Comparison of ENCODE assay signal across 11 cellular contexts in the genomic region with DNA sequence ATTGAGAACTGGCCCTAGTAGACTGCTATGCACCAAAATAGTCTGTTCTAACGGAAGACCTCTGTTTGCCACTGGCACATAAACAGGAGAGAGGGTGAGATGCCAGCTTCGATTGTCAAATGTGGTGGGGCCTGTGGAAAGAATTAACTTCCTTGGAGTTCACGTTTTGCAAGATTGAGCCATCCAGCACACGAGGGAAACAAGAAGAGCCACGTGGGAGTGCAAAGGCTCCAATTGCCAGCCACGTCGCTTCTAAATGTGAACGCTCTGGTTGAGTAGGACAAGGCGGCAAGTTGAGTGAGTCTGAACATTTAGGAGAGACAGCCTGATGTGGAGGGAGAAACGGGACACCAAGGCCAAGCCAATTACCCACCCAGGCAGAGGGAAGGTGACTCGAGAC.
"Had no signal": no experiment of that assay in that cellular context is flagged by ENCODE, and none has a peak within 500 bp of the region (broad histone marks: within the 10 kb centered on the region; RNA-seq: fewer than 3 reads in every experiment).

No MANE protein-coding gene starts in this region.

- H2AFZ ChIP-seq: GM23248, GM23338 had no signal

- ATAC-seq: HCT116 had no signal

- H3K9ac ChIP-seq: GM23248 had no signal

- H3K4me3 ChIP-seq: GM23248, GM23338, HAP-1 had no signal

- H3K4me1 ChIP-seq: HAP-1 had no signal

- FAIRE-seq: H1, H54 had no signal

- H3K9me3 Mint-ChIP-seq: GM23338, H9 had no signal

- DNase-seq: GM23248, GOT3, H7, H9, HCEC 1CT, HFFc6 had no signal

- H3K27ac ChIP-seq: GM23248 had no signal

- H3K4me2 ChIP-seq: GM23338 had no signal

- H3K27ac Mint-ChIP-seq: GM23338, H9, HFFc6 had no signal

- H3K4me3 Mint-ChIP-seq: GM23338, H9, HFFc6 had no signal

- H3K36me3 ChIP-seq: HAP-1 had no signal
